12 cellular contexts compared by ENCODE assay signal in genomic region chr17:69500911-69501429, GRCh38.
DNase-seq lines count a peak whose midpoint lies in the region; ATAC-seq, FAIRE-seq and TF ChIP-seq lines count a peak whose summit lies in the region.
"Had no signal": no experiment of that assay in that cellular context is flagged by ENCODE, and none has a peak within 500 bp of the region (broad histone marks: within the 10 kb centered on the region; RNA-seq: fewer than 3 reads in every experiment).

No MANE protein-coding gene starts in this region.

- H3K4me1 ChIP-seq in A549 (peaks cover 34% of the 10 kb centered on the region), muscle layer of colon (ENCODE audit: insufficient read depth, low read length) (peaks cover 28% of the 10 kb centered on the region)

- ATAC-seq in A549: no peak

- CTCF ChIA-PET in A549 (lab: Yijun Ruan, JAX): interaction anchor here (0.6 to 9.5 kb wide), 9 partner anchors 9 to 1129 kb away, joined by 3 to 133 read pairs (median 5); no protein-coding TSS in a partner anchor

- POLR2A ChIA-PET in A549 (lab: Yijun Ruan, JAX): interaction anchor here (1.3 to 1.5 kb wide), 2 partner anchors 87 to 174 kb away, joined by 3 to 7 read pairs; partner anchors contain the start of gene ABCA5

- FAIRE-seq in A549 (lab: Jason Lieb, UNC): no peak

- no peak for TF ChIP-seq EP300 in A549 (IDR thresholded peaks at IDR 0.05)

- H3K27me3 ChIP-seq in MG63 (no peaks in the 10 kb centered on the region), muscle layer of colon (ENCODE audit: control insufficient read depth in 1 of 2, insufficient read depth in 2 of 2, low read length in 2 of 2) (no peaks in the 10 kb centered on the region)
- H3K27me3 ChIP-seq: BLaER1 had no signal

- no peak for TF ChIP-seq CTCF in A549 (IDR thresholded peaks at IDR 0.05)
- TF ChIP-seq CTCF in choroid plexus epithelial cell (conservative IDR thresholded peaks at IDR 0.05; ENCODE audit: low read depth, low read length): no peak

- TF ChIP-seq RAD21 in A549 (conservative IDR thresholded peaks at IDR 0.05 in 1 of 2, IDR thresholded peaks at IDR 0.05 in 1 of 2): no peak

- H3K27ac ChIP-seq in A549 (peak overlapping the region; percentile 55 to 84), muscle layer of colon (ENCODE audit: low read depth, low read length) (peak overlapping the region; percentile 78)

- H3K36me3 ChIP-seq in MG63: no peaks in the 10 kb centered on the region
- H3K36me3 ChIP-seq in muscle layer of colon (ENCODE audit: insufficient read depth, low read length): no peaks in the 10 kb centered on the region

- peak overlapping the region; percentile 73 for H3K4me2 ChIP-seq in A549

- no peak for TF ChIP-seq POLR2A in A549 (IDR thresholded peaks at IDR 0.05; ENCODE audit: low read length)

- H3K9ac ChIP-seq in muscle layer of colon (ENCODE audit: low read length): no peak overlapping the region
- H3K9ac ChIP-seq: BLaER1 had no signal

- H3K4me3 ChIP-seq in A549 (no peak overlapping the region), MG63 (no peak overlapping the region), choroid plexus epithelial cell (ENCODE audit: low read depth, low read length) (peak overlapping the region; percentile 10), muscle layer of colon (ENCODE audit: low read depth in 1 of 2, low read length in 2 of 2) (peak overlapping the region; percentile 17 to 30)
- H3K4me3 ChIP-seq: BLaER1 had no signal

- DNase-seq in A549 (ENCODE audit: low read depth in 1 of 2, low spot score in 1 of 2) (no peak), MG63 (peak; percentile 86), choroid plexus epithelial cell (ENCODE audit: low read depth) (no peak), mucosa of gallbladder (ENCODE audit: low spot score) (no peak), germinal center (ENCODE audit: low spot score) (no peak), epidermal melanocyte (ENCODE audit: insufficient read length, low spot score) (no peak)
- no peak for DNase-seq in stimulated activated CD4-positive, alpha-beta T cell treated with anti-CD3 and anti-CD28 coated beads, Interleukin-2, amount 100 ng/mL, for 48 hours
- DNase-seq: activated CD4-positive, alpha-beta T cell treated with anti-CD3 and anti-CD28 coated beads for 4 hours; MM.1S; naive thymus-derived CD4-positive, alpha-beta T cell had no signal

- H3K9me3 ChIP-seq in A549 (no peaks in the 10 kb centered on the region), MG63 (no peaks in the 10 kb centered on the region), muscle layer of colon (ENCODE audit: low read length) (no peaks in the 10 kb centered on the region)
- H3K9me3 ChIP-seq: BLaER1 had no signal

- 74% methylated on average over 9 of the region's 9 CpGs for WGBS in A549 (ENCODE audit: missing lambda C conversion rate)

TF ChIP-seq in A549, 52 proteins besides CTCF, POLR2A, EP300 and RAD21:
- TF ChIP-seq TFCP2L1 (CRISPR knock-in tag; IDR thresholded peaks at IDR 0.05): no peak
- TF ChIP-seq HEYL (CRISPR knock-in tag; IDR thresholded peaks at IDR 0.05): no peak
- TF ChIP-seq, protein P1, sequence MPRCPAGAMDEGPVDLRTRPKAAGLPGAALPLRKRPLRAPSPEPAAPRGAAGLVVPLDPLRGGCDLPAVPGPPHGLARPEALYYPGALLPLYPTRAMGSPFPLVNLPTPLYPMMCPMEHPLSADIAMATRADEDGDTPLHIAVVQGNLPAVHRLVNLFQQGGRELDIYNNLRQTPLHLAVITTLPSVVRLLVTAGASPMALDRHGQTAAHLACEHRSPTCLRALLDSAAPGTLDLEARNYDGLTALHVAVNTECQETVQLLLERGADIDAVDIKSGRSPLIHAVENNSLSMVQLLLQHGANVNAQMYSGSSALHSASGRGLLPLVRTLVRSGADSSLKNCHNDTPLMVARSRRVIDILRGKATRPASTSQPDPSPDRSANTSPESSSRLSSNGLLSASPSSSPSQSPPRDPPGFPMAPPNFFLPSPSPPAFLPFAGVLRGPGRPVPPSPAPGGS (IDR thresholded peaks at IDR 0.05): no peak
- TF ChIP-seq PHF8 (IDR thresholded peaks at IDR 0.05; ENCODE audit: borderline replicate concordance, low read depth): no peak
- TF ChIP-seq TP53 (CRISPR knock-in tag; IDR thresholded peaks at IDR 0.05): no peak
- no peak for TF ChIP-seq ESRRA (IDR thresholded peaks at IDR 0.05; ENCODE audit: borderline replicate concordance, low read length)

Comparison
In these comparisons a context has a peak if more than half of its experiments do, and no peak if none do; other contexts are left out.
1. H3K4me3 ChIP-seq: peak in choroid plexus epithelial cell (single experiment) and muscle layer of colon (2 of 2); none in A549 (single experiment) and MG63 (single experiment).